In the genomic region with DNA sequence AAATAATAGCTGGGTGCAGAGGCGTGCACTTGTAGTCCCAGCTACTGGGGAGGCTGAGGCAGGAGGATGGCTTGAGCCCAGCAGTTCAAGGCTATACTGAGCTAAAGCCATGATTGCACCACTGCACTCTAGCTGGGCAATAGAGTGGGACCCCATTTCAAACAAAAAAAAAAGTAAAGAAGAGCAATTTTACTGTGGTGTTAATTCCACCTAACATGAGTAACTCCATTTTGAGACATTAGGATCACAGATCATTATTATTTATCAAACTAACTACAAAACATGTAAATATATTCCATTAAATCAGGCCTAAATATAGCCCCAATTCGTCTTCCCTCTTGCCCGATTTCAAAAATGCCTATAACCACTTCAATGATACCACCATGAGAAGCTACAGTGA, we compare ENCODE assay signal across 1 cellular context.
TF ChIP-seq lines count a peak whose summit lies in the region.

No MANE protein-coding gene starts in this region.

TF ChIP-seq in K562, 482 proteins besides CTCF, POLR2A, EP300 and RAD21 (continued from another document):
- TF ChIP-seq, protein P1, sequence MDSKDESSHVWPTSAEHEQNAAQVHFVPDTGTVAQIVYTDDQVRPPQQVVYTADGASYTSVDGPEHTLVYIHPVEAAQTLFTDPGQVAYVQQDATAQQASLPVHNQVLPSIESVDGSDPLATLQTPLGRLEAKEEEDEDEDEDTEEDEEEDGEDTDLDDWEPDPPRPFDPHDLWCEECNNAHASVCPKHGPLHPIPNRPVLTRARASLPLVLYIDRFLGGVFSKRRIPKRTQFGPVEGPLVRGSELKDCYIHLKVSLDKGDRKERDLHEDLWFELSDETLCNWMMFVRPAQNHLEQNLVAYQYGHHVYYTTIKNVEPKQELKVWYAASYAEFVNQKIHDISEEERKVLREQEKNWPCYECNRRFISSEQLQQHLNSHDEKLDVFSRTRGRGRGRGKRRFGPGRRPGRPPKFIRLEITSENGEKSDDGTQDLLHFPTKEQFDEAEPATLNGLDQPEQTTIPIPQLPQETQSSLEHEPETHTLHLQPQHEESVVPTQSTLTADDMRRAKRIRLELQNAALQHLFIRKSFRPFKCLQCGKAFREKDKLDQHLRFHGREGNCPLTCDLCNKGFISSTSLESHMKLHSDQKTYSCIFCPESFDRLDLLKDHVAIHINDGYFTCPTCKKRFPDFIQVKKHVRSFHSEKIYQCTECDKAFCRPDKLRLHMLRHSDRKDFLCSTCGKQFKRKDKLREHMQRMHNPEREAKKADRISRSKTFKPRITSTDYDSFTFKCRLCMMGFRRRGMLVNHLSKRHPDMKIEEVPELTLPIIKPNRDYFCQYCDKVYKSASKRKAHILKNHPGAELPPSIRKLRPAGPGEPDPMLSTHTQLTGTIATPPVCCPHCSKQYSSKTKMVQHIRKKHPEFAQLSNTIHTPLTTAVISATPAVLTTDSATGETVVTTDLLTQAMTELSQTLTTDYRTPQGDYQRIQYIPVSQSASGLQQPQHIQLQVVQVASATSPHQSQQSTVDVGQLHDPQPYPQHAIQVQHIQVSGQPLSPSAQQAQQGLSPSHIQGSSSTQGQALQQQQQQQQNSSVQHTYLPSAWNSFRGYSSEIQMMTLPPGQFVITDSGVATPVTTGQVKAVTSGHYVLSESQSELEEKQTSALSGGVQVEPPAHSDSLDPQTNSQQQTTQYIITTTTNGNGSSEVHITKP (IDR thresholded peaks at IDR 0.05; ENCODE audit: partially characterized antibody) = no peak
- TF ChIP-seq ZBTB17 (CRISPR knock-in tag; IDR thresholded peaks at IDR 0.05) (peak; percentile 76; the same call in 1 of the 2 replicates), DMBX1 (CRISPR knock-in tag; IDR thresholded peaks at IDR 0.05; ENCODE audit: borderline replicate concordance) (peak; percentile 98), PRMT5 (CRISPR knock-in tag; IDR thresholded peaks at IDR 0.05) (no peak), NONO (IDR thresholded peaks at IDR 0.05; ENCODE audit: low read depth in 2 of 2, low read length in 1 of 2) (no peak), GATAD2A (IDR thresholded peaks at IDR 0.05) (no peak), ZNF445 (CRISPR knock-in tag; IDR thresholded peaks at IDR 0.05; ENCODE audit: low read depth) (no peak), SMARCA4 (IDR thresholded peaks at IDR 0.05) (no peak), ZNF583 (CRISPR knock-in tag; IDR thresholded peaks at IDR 0.05) (peak; percentile 87; the same call in 1 of the 2 replicates), SP1 (CRISPR knock-in tag; IDR thresholded peaks at IDR 0.05) (no peak), ZNF316 (IDR thresholded peaks at IDR 0.05) (no peak), EHMT2 (IDR thresholded peaks at IDR 0.05) (no peak), ZC3H11A (IDR thresholded peaks at IDR 0.05; ENCODE audit: low read depth, low read length) (no peak), POLR2AphosphoS5 (IDR thresholded peaks at IDR 0.05; ENCODE audit: control insufficient read depth, insufficient read depth, low read depth, low read length) (no peak), RFX7 (CRISPR knock-in tag; IDR thresholded peaks at IDR 0.05) (no peak), KDM2B (CRISPR knock-in tag; IDR thresholded peaks at IDR 0.05) (no peak), ZNF140 (CRISPR knock-in tag; IDR thresholded peaks at IDR 0.05) (peak; percentile 86; the same call in 1 of the 2 replicates), ZNF3 (CRISPR knock-in tag; IDR thresholded peaks at IDR 0.05) (no peak), FIP1L1 (IDR thresholded peaks at IDR 0.05; ENCODE audit: low read depth, low read length, poor library complexity, severe bottlenecking) (no peak), ZNF124 (CRISPR knock-in tag; IDR thresholded peaks at IDR 0.05) (no peak), MCM3 (IDR thresholded peaks at IDR 0.05) (no peak), SRSF7 (optimal IDR thresholded peaks at IDR 0.05; ENCODE audit: low read depth, low read length) (no peak), STAT5B (CRISPR knock-in tag; IDR thresholded peaks at IDR 0.05) (peak; percentile 76; the same call in 1 of the 2 replicates), RBFOX2 (IDR thresholded peaks at IDR 0.05; ENCODE audit: low read depth, low read length) (no peak), FUS (optimal IDR thresholded peaks at IDR 0.05; ENCODE audit: low read depth, low read length) (no peak), KLF1 (tag; IDR thresholded peaks at IDR 0.05) (peak; percentile 27; the same call in 1 of the 2 replicates), STAG1 (CRISPR knock-in tag; IDR thresholded peaks at IDR 0.05; ENCODE audit: borderline replicate concordance) (no peak), ZNF184 (CRISPR knock-in tag; IDR thresholded peaks at IDR 0.05) (no peak), TCF7L2 (IDR thresholded peaks at IDR 0.05; ENCODE audit: low read depth, low read length) (no peak), MTF1 (CRISPR knock-in tag; IDR thresholded peaks at IDR 0.05; ENCODE audit: borderline replicate concordance) (peak; percentile 84), ZNF311 (CRISPR knock-in tag; IDR thresholded peaks at IDR 0.05) (peak; percentile 85), MEF2A (IDR thresholded peaks at IDR 0.05; ENCODE audit: control insufficient read depth, low read depth, low read length) (no peak), GTF2E2 (tag; IDR thresholded peaks at IDR 0.05) (no peak), KLF13 (tag; IDR thresholded peaks at IDR 0.05; ENCODE audit: borderline replicate concordance, low read depth) (0 out of 2 replicates have a peak, but pooled peaks have one; percentile 66), CBFB (CRISPR knock-in tag; IDR thresholded peaks at IDR 0.05) (no peak), ZFP36 (IDR thresholded peaks at IDR 0.05; ENCODE audit: low read depth, low read length, partially characterized antibody) (no peak), TRIM24 (IDR thresholded peaks at IDR 0.05) (no peak), ESRRB (CRISPR knock-in tag; IDR thresholded peaks at IDR 0.05; ENCODE audit: borderline replicate concordance) (no peak), FOXA3 (CRISPR knock-in tag; conservative IDR thresholded peaks at IDR 0.05 in 1 of 2, IDR thresholded peaks at IDR 0.05 in 1 of 2) (no peak), HDGF (IDR thresholded peaks at IDR 0.05) (no peak), ILK (tag; IDR thresholded peaks at IDR 0.05; ENCODE audit: borderline replicate concordance, low read depth) (peak; percentile 78; the same call in 1 of the 2 replicates), ZNF232 (CRISPR knock-in tag; IDR thresholded peaks at IDR 0.05) (no peak), POLR2B (IDR thresholded peaks at IDR 0.05; ENCODE audit: low read depth, partially characterized antibody) (no peak), DACH1 (IDR thresholded peaks at IDR 0.05; ENCODE audit: partially characterized antibody) (no peak), CREM (IDR thresholded peaks at IDR 0.05; ENCODE audit: low read depth) (no peak), ZNF24 (IDR thresholded peaks at IDR 0.05) (no peak), PPARD (CRISPR knock-in tag; IDR thresholded peaks at IDR 0.05) (peak; percentile 39; the same call in 1 of the 2 replicates), NR4A1 (CRISPR knock-in tag; IDR thresholded peaks at IDR 0.05) (no peak), NR4A1 (tag; IDR thresholded peaks at IDR 0.05) (peak; percentile 96), PYGO2 (tag; IDR thresholded peaks at IDR 0.05) (peak; percentile 93)
- TF ChIP-seq, protein P2, sequence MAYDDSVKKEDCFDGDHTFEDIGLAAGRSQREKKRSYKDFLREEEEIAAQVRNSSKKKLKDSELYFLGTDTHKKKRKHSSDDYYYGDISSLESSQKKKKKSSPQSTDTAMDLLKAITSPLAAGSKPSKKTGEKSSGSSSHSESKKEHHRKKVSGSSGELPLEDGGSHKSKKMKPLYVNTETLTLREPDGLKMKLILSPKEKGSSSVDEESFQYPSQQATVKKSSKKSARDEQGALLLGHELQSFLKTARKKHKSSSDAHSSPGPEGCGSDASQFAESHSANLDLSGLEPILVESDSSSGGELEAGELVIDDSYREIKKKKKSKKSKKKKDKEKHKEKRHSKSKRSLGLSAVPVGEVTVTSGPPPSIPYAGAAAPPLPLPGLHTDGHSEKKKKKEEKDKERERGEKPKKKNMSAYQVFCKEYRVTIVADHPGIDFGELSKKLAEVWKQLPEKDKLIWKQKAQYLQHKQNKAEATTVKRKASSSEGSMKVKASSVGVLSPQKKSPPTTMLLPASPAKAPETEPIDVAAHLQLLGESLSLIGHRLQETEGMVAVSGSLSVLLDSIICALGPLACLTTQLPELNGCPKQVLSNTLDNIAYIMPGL (CRISPR knock-in tag; IDR thresholded peaks at IDR 0.05) = no peak
- TF ChIP-seq, protein P3, sequence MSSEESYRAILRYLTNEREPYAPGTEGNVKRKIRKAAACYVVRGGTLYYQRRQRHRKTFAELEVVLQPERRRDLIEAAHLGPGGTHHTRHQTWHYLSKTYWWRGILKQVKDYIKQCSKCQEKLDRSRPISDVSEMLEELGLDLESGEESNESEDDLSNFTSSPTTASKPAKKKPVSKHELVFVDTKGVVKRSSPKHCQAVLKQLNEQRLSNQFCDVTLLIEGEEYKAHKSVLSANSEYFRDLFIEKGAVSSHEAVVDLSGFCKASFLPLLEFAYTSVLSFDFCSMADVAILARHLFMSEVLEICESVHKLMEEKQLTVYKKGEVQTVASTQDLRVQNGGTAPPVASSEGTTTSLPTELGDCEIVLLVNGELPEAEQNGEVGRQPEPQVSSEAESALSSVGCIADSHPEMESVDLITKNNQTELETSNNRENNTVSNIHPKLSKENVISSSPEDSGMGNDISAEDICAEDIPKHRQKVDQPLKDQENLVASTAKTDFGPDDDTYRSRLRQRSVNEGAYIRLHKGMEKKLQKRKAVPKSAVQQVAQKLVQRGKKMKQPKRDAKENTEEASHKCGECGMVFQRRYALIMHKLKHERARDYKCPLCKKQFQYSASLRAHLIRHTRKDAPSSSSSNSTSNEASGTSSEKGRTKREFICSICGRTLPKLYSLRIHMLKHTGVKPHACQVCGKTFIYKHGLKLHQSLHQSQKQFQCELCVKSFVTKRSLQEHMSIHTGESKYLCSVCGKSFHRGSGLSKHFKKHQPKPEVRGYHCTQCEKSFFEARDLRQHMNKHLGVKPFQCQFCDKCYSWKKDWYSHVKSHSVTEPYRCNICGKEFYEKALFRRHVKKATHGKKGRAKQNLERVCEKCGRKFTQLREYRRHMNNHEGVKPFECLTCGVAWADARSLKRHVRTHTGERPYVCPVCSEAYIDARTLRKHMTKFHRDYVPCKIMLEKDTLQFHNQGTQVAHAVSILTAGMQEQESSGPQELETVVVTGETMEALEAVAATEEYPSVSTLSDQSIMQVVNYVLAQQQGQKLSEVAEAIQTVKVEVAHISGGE (CRISPR knock-in tag; IDR thresholded peaks at IDR 0.05) = no peak
- TF ChIP-seq, protein P4, sequence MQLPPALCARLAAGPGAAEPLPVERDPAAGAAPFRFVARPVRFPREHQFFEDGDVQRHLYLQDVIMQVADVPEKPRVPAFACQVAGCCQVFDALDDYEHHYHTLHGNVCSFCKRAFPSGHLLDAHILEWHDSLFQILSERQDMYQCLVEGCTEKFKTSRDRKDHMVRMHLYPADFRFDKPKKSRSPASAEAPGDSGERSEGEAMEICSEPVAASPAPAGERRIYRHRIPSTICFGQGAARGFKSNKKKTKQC (CRISPR knock-in tag; IDR thresholded peaks at IDR 0.05) = no peak
- TF ChIP-seq, protein P5, sequence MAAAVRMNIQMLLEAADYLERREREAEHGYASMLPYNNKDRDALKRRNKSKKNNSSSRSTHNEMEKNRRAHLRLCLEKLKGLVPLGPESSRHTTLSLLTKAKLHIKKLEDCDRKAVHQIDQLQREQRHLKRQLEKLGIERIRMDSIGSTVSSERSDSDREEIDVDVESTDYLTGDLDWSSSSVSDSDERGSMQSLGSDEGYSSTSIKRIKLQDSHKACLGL (CRISPR knock-in tag; IDR thresholded peaks at IDR 0.05; ENCODE audit: borderline replicate concordance, poor library complexity, severe bottlenecking) = peak; percentile 49
- TF ChIP-seq, protein P6, sequence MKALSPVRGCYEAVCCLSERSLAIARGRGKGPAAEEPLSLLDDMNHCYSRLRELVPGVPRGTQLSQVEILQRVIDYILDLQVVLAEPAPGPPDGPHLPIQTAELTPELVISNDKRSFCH (CRISPR knock-in tag; IDR thresholded peaks at IDR 0.05) = peak; percentile 80; the same call in 1 of the 2 replicates
- TF ChIP-seq, protein P6 (tag; IDR thresholded peaks at IDR 0.05) = peak; percentile 97
- TF ChIP-seq, protein P7, sequence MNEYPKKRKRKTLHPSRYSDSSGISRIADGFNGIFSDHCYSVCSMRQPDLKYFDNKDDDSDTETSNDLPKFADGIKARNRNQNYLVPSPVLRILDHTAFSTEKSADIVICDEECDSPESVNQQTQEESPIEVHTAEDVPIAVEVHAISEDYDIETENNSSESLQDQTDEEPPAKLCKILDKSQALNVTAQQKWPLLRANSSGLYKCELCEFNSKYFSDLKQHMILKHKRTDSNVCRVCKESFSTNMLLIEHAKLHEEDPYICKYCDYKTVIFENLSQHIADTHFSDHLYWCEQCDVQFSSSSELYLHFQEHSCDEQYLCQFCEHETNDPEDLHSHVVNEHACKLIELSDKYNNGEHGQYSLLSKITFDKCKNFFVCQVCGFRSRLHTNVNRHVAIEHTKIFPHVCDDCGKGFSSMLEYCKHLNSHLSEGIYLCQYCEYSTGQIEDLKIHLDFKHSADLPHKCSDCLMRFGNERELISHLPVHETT (CRISPR knock-in tag; conservative IDR thresholded peaks at IDR 0.05 in 1 of 2, IDR thresholded peaks at IDR 0.05 in 1 of 2) = no peak; a peak in 1 of 4 replicates
- TF ChIP-seq, protein P8, sequence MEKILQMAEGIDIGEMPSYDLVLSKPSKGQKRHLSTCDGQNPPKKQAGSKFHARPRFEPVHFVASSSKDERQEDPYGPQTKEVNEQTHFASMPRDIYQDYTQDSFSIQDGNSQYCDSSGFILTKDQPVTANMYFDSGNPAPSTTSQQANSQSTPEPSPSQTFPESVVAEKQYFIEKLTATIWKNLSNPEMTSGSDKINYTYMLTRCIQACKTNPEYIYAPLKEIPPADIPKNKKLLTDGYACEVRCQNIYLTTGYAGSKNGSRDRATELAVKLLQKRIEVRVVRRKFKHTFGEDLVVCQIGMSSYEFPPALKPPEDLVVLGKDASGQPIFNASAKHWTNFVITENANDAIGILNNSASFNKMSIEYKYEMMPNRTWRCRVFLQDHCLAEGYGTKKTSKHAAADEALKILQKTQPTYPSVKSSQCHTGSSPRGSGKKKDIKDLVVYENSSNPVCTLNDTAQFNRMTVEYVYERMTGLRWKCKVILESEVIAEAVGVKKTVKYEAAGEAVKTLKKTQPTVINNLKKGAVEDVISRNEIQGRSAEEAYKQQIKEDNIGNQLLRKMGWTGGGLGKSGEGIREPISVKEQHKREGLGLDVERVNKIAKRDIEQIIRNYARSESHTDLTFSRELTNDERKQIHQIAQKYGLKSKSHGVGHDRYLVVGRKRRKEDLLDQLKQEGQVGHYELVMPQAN (IDR thresholded peaks at IDR 0.05; ENCODE audit: borderline replicate concordance) = no peak
